Comparison of ENCODE assay signal across 21 cellular contexts in the genomic region with DNA sequence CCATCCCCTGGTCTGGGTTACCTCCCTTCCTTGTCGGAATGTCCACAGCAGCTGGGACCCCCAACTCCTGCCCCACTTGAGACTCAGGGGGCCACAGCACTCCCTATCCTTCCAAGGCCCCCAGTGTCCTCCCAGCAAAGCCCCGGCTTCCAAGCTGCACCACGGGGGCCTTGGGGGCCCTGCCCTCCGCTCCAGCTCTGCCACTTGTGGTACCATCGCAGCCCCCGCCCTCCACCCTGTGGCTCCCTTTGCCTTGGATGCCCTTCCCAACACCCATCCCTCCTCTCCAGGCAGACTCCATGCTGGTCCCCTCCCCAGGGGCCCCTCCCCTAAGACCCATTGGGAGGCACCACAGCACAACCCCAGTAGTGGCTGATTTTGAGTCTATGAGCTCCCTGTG. TPM values are rescaled to one million over a fixed set of nuclear protein-coding genes. Genes with fewer than 3 reads are reported as not detected.
DNase-seq lines count a peak whose midpoint lies in the region; ATAC-seq and TF ChIP-seq lines count a peak whose summit lies in the region.
"Had no signal": no experiment of that assay in that cellular context is flagged by ENCODE, and none has a peak within 500 bp of the region (broad histone marks: within the 10 kb centered on the region; RNA-seq: fewer than 3 reads in every experiment).

No MANE protein-coding gene starts in this region.

- no peak overlapping the region for H2AFZ ChIP-seq in neuronal stem cell (ENCODE audit: low read length)

- H3K4me3 Mint-ChIP-seq in natural killer cell: peak overlapping the region; percentile 56
- H3K4me3 Mint-ChIP-seq in natural killer cell treated with Interleukin-12 subunit alpha and Interleukin-12 subunit beta and Interleukin-15 and Interleukin-18, amount 100 ng/mL, for 72 hours: no peak overlapping the region
- peak overlapping the region; percentile 7 to 38 for H3K4me3 Mint-ChIP-seq in effector memory CD8-positive, alpha-beta T cell
- H3K4me3 Mint-ChIP-seq: CD14-positive monocyte had no signal

- H3K4ac ChIP-seq in neuronal stem cell (ENCODE audit: low read length): peak overlapping the region; percentile 53

- intact Hi-C loops in natural killer cell (cut with micrococcal nuclease): no loop called here
- intact Hi-C loops in tibial artery (cut with DNase I; ENCODE audit: low total_unique reads): no loop called here

- DNase-seq in natural killer cell: no peak
- no peak for DNase-seq in natural killer cell treated with Interleukin-12 subunit alpha and Interleukin-12 subunit beta and Interleukin-15 and Interleukin-18, amount 100 ng/mL, for 72 hours (ENCODE audit: low spot score)
- no peak for DNase-seq in effector memory CD8-positive, alpha-beta T cell
- no peak for DNase-seq in neuronal stem cell (ENCODE audit: low spot score)
- DNase-seq in Peyer's patch: no peak
- DNase-seq in RKO (ENCODE audit: low spot score): no peak
- DNase-seq in tibial artery: no peak
- DNase-seq: ACHN, AML-193, COR-L47, DMS153, EL, IMR-90, Karpas-422, MG63, NCI-H1092, NCI-H146, NCI-H2081, NCI-H524, SHP77 had no signal

- H3K27me3 ChIP-seq in neuronal stem cell (ENCODE audit: control insufficient read depth in 3 of 3, insufficient read depth in 3 of 3, low read depth in 1 of 3, low read length in 3 of 3) (no peaks in the 10 kb centered on the region), Peyer's patch (no peaks in the 10 kb centered on the region), tibial artery (peaks cover 0 to 7% of the 10 kb centered on the region in 2 donors)
- H3K27me3 ChIP-seq: MG63 had no signal

- H3K27ac Mint-ChIP-seq in natural killer cell: peak overlapping the region in 1 of 2 donors; percentile 85
- H3K27ac Mint-ChIP-seq in natural killer cell treated with Interleukin-12 subunit alpha and Interleukin-12 subunit beta and Interleukin-15 and Interleukin-18, amount 100 ng/mL, for 72 hours: peak overlapping the region in 1 of 2 donors; percentile 41
- peak overlapping the region; percentile 5 to 79 for H3K27ac Mint-ChIP-seq in effector memory CD8-positive, alpha-beta T cell
- H3K27ac Mint-ChIP-seq: CD14-positive monocyte had no signal

- peaks cover 13 to 28% of the 10 kb centered on the region in 2 donors for H3K4me1 Mint-ChIP-seq in natural killer cell
- H3K4me1 Mint-ChIP-seq in natural killer cell treated with Interleukin-12 subunit alpha and Interleukin-12 subunit beta and Interleukin-15 and Interleukin-18, amount 100 ng/mL, for 72 hours (ENCODE audit: low read depth in 2 of 2): peaks cover 0 to 25% of the 10 kb centered on the region in 2 donors
- H3K4me1 Mint-ChIP-seq in effector memory CD8-positive, alpha-beta T cell (ENCODE audit: low read depth in 2 of 2): peaks cover 33 to 45% of the 10 kb centered on the region in 2 donors

- no peak for ATAC-seq in natural killer cell
- no peak for ATAC-seq in natural killer cell treated with Interleukin-12 subunit alpha and Interleukin-12 subunit beta and Interleukin-15 and Interleukin-18, amount 100 ng/mL, for 72 hours
- ATAC-seq in effector memory CD8-positive, alpha-beta T cell (replicated peaks): no peak

- peak overlapping the region; percentile 50 for H3K9ac ChIP-seq in neuronal stem cell (ENCODE audit: low read depth, low read length, poor library complexity)

- H3K27me3 Mint-ChIP-seq in natural killer cell (ENCODE audit: low read depth in 2 of 2): no peaks in the 10 kb centered on the region
- no peaks in the 10 kb centered on the region for H3K27me3 Mint-ChIP-seq in natural killer cell treated with Interleukin-12 subunit alpha and Interleukin-12 subunit beta and Interleukin-15 and Interleukin-18, amount 100 ng/mL, for 72 hours
- no peaks in the 10 kb centered on the region for H3K27me3 Mint-ChIP-seq in effector memory CD8-positive, alpha-beta T cell

- TF ChIP-seq POLR2A in Peyer's patch (IDR thresholded peaks at IDR 0.05): no peak

- H2BK5ac ChIP-seq in neuronal stem cell (ENCODE audit: low read length): peak overlapping the region; percentile 82

- H2BK120ac ChIP-seq in neuronal stem cell (ENCODE audit: low read depth, low read length): peak overlapping the region; percentile 31

- H2AK5ac ChIP-seq in neuronal stem cell (ENCODE audit: low read depth, low read length): peak overlapping the region; percentile 94

- H3K23ac ChIP-seq in neuronal stem cell (ENCODE audit: low read depth, low read length, poor library complexity): peak overlapping the region; percentile 65

- no peak overlapping the region for H2BK12ac ChIP-seq in neuronal stem cell (ENCODE audit: low read length)

- H4K8ac ChIP-seq in neuronal stem cell (ENCODE audit: low read depth, low read length): no peak overlapping the region

- H3K36me3 Mint-ChIP-seq in natural killer cell: no peaks in the 10 kb centered on the region
- H3K36me3 Mint-ChIP-seq in natural killer cell treated with Interleukin-12 subunit alpha and Interleukin-12 subunit beta and Interleukin-15 and Interleukin-18, amount 100 ng/mL, for 72 hours: no peaks in the 10 kb centered on the region
- H3K36me3 Mint-ChIP-seq in effector memory CD8-positive, alpha-beta T cell (ENCODE audit: insufficient read depth): peaks cover 9% of the 10 kb centered on the region
- H3K36me3 Mint-ChIP-seq: CD14-positive monocyte had no signal

- peak overlapping the region; percentile 83 for H3K18ac ChIP-seq in neuronal stem cell (ENCODE audit: low read length)

- no peak overlapping the region for H3K4me2 ChIP-seq in neuronal stem cell (ENCODE audit: insufficient read depth, low read length, poor library complexity, severe bottlenecking)

- H3K79me1 ChIP-seq in neuronal stem cell (ENCODE audit: low read depth, low read length): peaks cover 3% of the 10 kb centered on the region

- H3K4me3 ChIP-seq in neuronal stem cell (ENCODE audit: low read length in 2 of 2): peak overlapping the region in 1 of 2 donors; percentile 36
- H3K4me3 ChIP-seq in Peyer's patch: no peak overlapping the region
- no peak overlapping the region for H3K4me3 ChIP-seq in tibial artery
- H3K4me3 ChIP-seq: MG63 had no signal

- peaks cover 19 to 27% of the 10 kb centered on the region in 2 donors for H3K4me1 ChIP-seq in neuronal stem cell (ENCODE audit: control insufficient read depth in 2 of 2, insufficient read depth in 1 of 2, low read depth in 1 of 2, low read length in 2 of 2)
- H3K4me1 ChIP-seq in Peyer's patch: peaks cover 0 to 6% (median 0%) of the 10 kb centered on the region in 4 donors
- peaks cover 0 to 11% (median 8%) of the 10 kb centered on the region in 4 donors for H3K4me1 ChIP-seq in tibial artery

- H3K9me3 ChIP-seq in neuronal stem cell (replicated peaks in 1 of 2; ENCODE audit: control insufficient read depth in 2 of 2, insufficient read depth in 1 of 2, low read depth in 1 of 2, low read length in 2 of 2): peaks cover 0 to 2% of the 10 kb centered on the region in 2 donors
- no peaks in the 10 kb centered on the region for H3K9me3 ChIP-seq in Peyer's patch
- no peaks in the 10 kb centered on the region for H3K9me3 ChIP-seq in tibial artery
- H3K9me3 ChIP-seq: MG63 had no signal

- H3K27ac ChIP-seq in neuronal stem cell (replicated peaks; ENCODE audit: low read length) (no peak overlapping the region), Peyer's patch (no peak overlapping the region), tibial artery (no peak overlapping the region)

- H3K36me3 ChIP-seq in neuronal stem cell (replicated peaks in 1 of 2; ENCODE audit: control insufficient read depth in 2 of 2, insufficient read depth in 2 of 2, low read length in 2 of 2) (peaks cover 0 to 12% of the 10 kb centered on the region in 2 donors), Peyer's patch (peaks cover 0 to 24% (median 0%) of the 10 kb centered on the region in 3 donors), tibial artery (no peaks in the 10 kb centered on the region)
- H3K36me3 ChIP-seq: MG63 had no signal

- TF ChIP-seq CTCF in natural killer cell (IDR thresholded peaks at IDR 0.05) (no peak), Peyer's patch (IDR thresholded peaks at IDR 0.05) (no peak), tibial artery (IDR thresholded peaks at IDR 0.05) (no peak)

- H3K14ac ChIP-seq in neuronal stem cell (ENCODE audit: low read length): peak overlapping the region; percentile 38

- WGBS in neuronal stem cell (ENCODE audit: extremely low coverage in 2 of 2, insufficient read length in 2 of 2, insufficient replicate concordance in 1 of 2), 2 donors: no CpG with 5 or more reads among the region's 6 CpGs

- H2BK15ac ChIP-seq in neuronal stem cell (ENCODE audit: low read length): no peak overlapping the region

- H4K91ac ChIP-seq in neuronal stem cell (ENCODE audit: low read depth, low read length, poor library complexity): no peak overlapping the region

- no peaks in the 10 kb centered on the region for H3K9me3 Mint-ChIP-seq in natural killer cell
- H3K9me3 Mint-ChIP-seq in natural killer cell treated with Interleukin-12 subunit alpha and Interleukin-12 subunit beta and Interleukin-15 and Interleukin-18, amount 100 ng/mL, for 72 hours: no peaks in the 10 kb centered on the region
- H3K9me3 Mint-ChIP-seq in effector memory CD8-positive, alpha-beta T cell: no peaks in the 10 kb centered on the region

RNA-seq across cellular contexts. Expression of gene TMEM258, which starts 17.3 kb away (rescaled TPM):
- 10 to 100 TPM; 64.4 to 69.3 (median 66.1) TPM for total RNA-seq in natural killer cell
- total RNA-seq in natural killer cell treated with Interleukin-12 subunit alpha and Interleukin-12 subunit beta and Interleukin-15 and Interleukin-18, amount 100 ng/mL, for 72 hours: 100 to 1,000 TPM; 119 to 133 TPM
- 258 TPM for polyA plus RNA-seq in neuronal stem cell (2013, experiment 1 of 2)
- 242 TPM for polyA plus RNA-seq in neuronal stem cell (2013, experiment 2 of 2)
- 10 to 100 TPM in 3 of 4 donors, not detected in 1; 28.7 to 34.7 (median 34.5) TPM for total RNA-seq in Peyer's patch

RNA-seq across cellular contexts. Expression of gene FEN1, which starts 17.6 kb away (rescaled TPM):
- total RNA-seq in natural killer cell: 10 to 100 TPM; 14.2 to 17.8 (median 17.5) TPM
- 100 to 1,000 TPM in 1 of 2 donors, 10 to 100 TPM in 1; 75.8 to 155 TPM for total RNA-seq in natural killer cell treated with Interleukin-12 subunit alpha and Interleukin-12 subunit beta and Interleukin-15 and Interleukin-18, amount 100 ng/mL, for 72 hours
- 30.6 TPM for polyA plus RNA-seq in neuronal stem cell (2013, experiment 1 of 2)
- 31.0 TPM for polyA plus RNA-seq in neuronal stem cell (2013, experiment 2 of 2)
- total RNA-seq in Peyer's patch: 10 to 100 TPM in 1 of 4 donors, 1 to 10 TPM in 3; 4.3 to 33.0 (median 8.8) TPM

RNA-seq across cellular contexts. Expression of gene MYRF, which starts 22.7 kb away (rescaled TPM):
- 10 to 100 TPM in 1 of 3 donors, 1 to 10 TPM in 2; 4.9 to 15.3 (median 7.3) TPM for total RNA-seq in natural killer cell
- total RNA-seq in natural killer cell treated with Interleukin-12 subunit alpha and Interleukin-12 subunit beta and Interleukin-15 and Interleukin-18, amount 100 ng/mL, for 72 hours: 1 to 10 TPM; 3.7 to 5.5 TPM
- polyA plus RNA-seq in neuronal stem cell (2013, experiment 1 of 2): 5.7 TPM
- polyA plus RNA-seq in neuronal stem cell (2013, experiment 2 of 2): 6.0 TPM
- total RNA-seq in Peyer's patch: 10 to 100 TPM; 18.2 to 80.9 (median 49.9) TPM

RNA-seq across cellular contexts. Expression of gene FADS1, which starts 41.7 kb away (rescaled TPM):
- total RNA-seq in natural killer cell: 10 to 100 TPM in 2 of 3 donors, 1 to 10 TPM in 1; 9.3 to 17.2 (median 10.2) TPM
- total RNA-seq in natural killer cell treated with Interleukin-12 subunit alpha and Interleukin-12 subunit beta and Interleukin-15 and Interleukin-18, amount 100 ng/mL, for 72 hours: 10 to 100 TPM; 50.4 to 56.5 TPM
- 171 TPM for polyA plus RNA-seq in neuronal stem cell (2013, experiment 1 of 2)
- 174 TPM for polyA plus RNA-seq in neuronal stem cell (2013, experiment 2 of 2)
- 1 to 10 TPM; 4.9 to 9.9 (median 6.7) TPM for total RNA-seq in Peyer's patch

RNA-seq across cellular contexts. Expression of gene FADS2, which starts 53.0 kb away (rescaled TPM):
- total RNA-seq in natural killer cell: 10 to 100 TPM; 30.4 to 52.7 (median 34.4) TPM
- 10 to 100 TPM; 69.1 to 90.1 TPM for total RNA-seq in natural killer cell treated with Interleukin-12 subunit alpha and Interleukin-12 subunit beta and Interleukin-15 and Interleukin-18, amount 100 ng/mL, for 72 hours
- 515 TPM for polyA plus RNA-seq in neuronal stem cell (2013, experiment 1 of 2)
- 508 TPM for polyA plus RNA-seq in neuronal stem cell (2013, experiment 2 of 2)
- 10 to 100 TPM in 2 of 4 donors, 1 to 10 TPM in 2; 1.6 to 30.7 (median 12.0) TPM for total RNA-seq in Peyer's patch
